In genomic region chr6:44217332-44218143, GRCh38 we compare ENCODE assay signal across 11 cellular contexts. TPM values are rescaled to one million over a fixed set of nuclear protein-coding genes. Genes with fewer than 3 reads are reported as not detected.
DNase-seq lines count a peak whose midpoint lies in the region; ATAC-seq and TF ChIP-seq lines count a peak whose summit lies in the region.
"Had no signal": no experiment of that assay in that cellular context is flagged by ENCODE, and none has a peak within 500 bp of the region (broad histone marks: within the 10 kb centered on the region; RNA-seq: fewer than 3 reads in every experiment).

No MANE protein-coding gene starts in this region.

- peaks cover 11% of the 10 kb centered on the region for H3K27me3 Mint-ChIP-seq in neural crest cell (ENCODE audit: low read depth)
- H3K27me3 Mint-ChIP-seq in natural killer cell treated with Interleukin-12 subunit alpha and Interleukin-12 subunit beta and Interleukin-15 and Interleukin-18, amount 100 ng/mL, for 72 hours, result peaks cover 0 to 7% of the 10 kb centered on the region in 2 donors

- no peak overlapping the region for H3K27ac ChIP-seq in fibroblast of lung (ENCODE audit: insufficient read depth, low read length)

- H3K4me3 Mint-ChIP-seq in neural crest cell, result peak overlapping the region; percentile 54
- no peak overlapping the region for H3K4me3 Mint-ChIP-seq in natural killer cell treated with Interleukin-12 subunit alpha and Interleukin-12 subunit beta and Interleukin-15 and Interleukin-18, amount 100 ng/mL, for 72 hours

- H3K79me2 ChIP-seq in fibroblast of lung (ENCODE audit: control insufficient read depth, insufficient read depth, low read length), result no peaks in the 10 kb centered on the region

- no peak overlapping the region for H3K4me2 ChIP-seq in fibroblast of lung (ENCODE audit: extremely low read depth, insufficient read depth, low read length)

- H3K27me3 ChIP-seq in BE2C (no peaks in the 10 kb centered on the region), fibroblast of lung (ENCODE audit: control insufficient read depth, insufficient read depth, low read length) (no peaks in the 10 kb centered on the region)

- H3K9me3 Mint-ChIP-seq in neural crest cell, result no peaks in the 10 kb centered on the region
- H3K9me3 Mint-ChIP-seq in natural killer cell treated with Interleukin-12 subunit alpha and Interleukin-12 subunit beta and Interleukin-15 and Interleukin-18, amount 100 ng/mL, for 72 hours, result no peaks in the 10 kb centered on the region
- H3K9me3 Mint-ChIP-seq: CD4-positive, alpha-beta T cell had no signal

- H3K36me3 Mint-ChIP-seq in neural crest cell (ENCODE audit: low read depth), result no peaks in the 10 kb centered on the region
- H3K36me3 Mint-ChIP-seq in natural killer cell treated with Interleukin-12 subunit alpha and Interleukin-12 subunit beta and Interleukin-15 and Interleukin-18, amount 100 ng/mL, for 72 hours, result no peaks in the 10 kb centered on the region

- H3K36me3 ChIP-seq in BE2C, result no peaks in the 10 kb centered on the region
- H3K36me3 ChIP-seq in fibroblast of lung (ENCODE audit: control insufficient read depth, insufficient read depth, low read length), result no peaks in the 10 kb centered on the region

- no peak overlapping the region for H3K9ac ChIP-seq in fibroblast of lung (ENCODE audit: insufficient read depth, low read length)

- H3K4me1 Mint-ChIP-seq in neural crest cell, result peaks cover 30% of the 10 kb centered on the region
- peaks cover 6 to 8% of the 10 kb centered on the region in 2 donors for H3K4me1 Mint-ChIP-seq in natural killer cell treated with Interleukin-12 subunit alpha and Interleukin-12 subunit beta and Interleukin-15 and Interleukin-18, amount 100 ng/mL, for 72 hours (ENCODE audit: low read depth in 2 of 2)

- H3K4me3 ChIP-seq in BE2C (ENCODE audit: low read depth, low read length) (no peak overlapping the region), fibroblast of lung (replicated peaks in 1 of 4; ENCODE audit: control extremely low read depth in 1 of 4, insufficient read depth in 1 of 4, low read depth in 3 of 4, low read length in 4 of 4) (no peak overlapping the region)

- no peak for TF ChIP-seq CTCF in BE2C (IDR thresholded peaks at IDR 0.05; ENCODE audit: low read depth, low read length)
- no peak for TF ChIP-seq CTCF in fibroblast of lung (conservative IDR thresholded peaks at IDR 0.05 in 1 of 2, IDR thresholded peaks at IDR 0.05 in 1 of 2; ENCODE audit: low read depth in 1 of 2, low read length in 2 of 2)
- no peak for TF ChIP-seq CTCF in neural crest cell (conservative IDR thresholded peaks at IDR 0.05)

- no peak overlapping the region for H2AFZ ChIP-seq in fibroblast of lung (ENCODE audit: low read length)

- H4K20me1 ChIP-seq in fibroblast of lung (ENCODE audit: control insufficient read depth, extremely low read depth, insufficient read depth, low read length), result no peaks in the 10 kb centered on the region

- DNase-seq in BE2C (peak; percentile 34), NCI-H526 (lab: John Stamatoyannopoulos, UW) (peak; percentile 31 to 65), fibroblast of lung (ENCODE audit: low read depth in 2 of 2) (peak; percentile 14 to 54), neural crest cell (ENCODE audit: low read depth, low spot score) (no peak)
- no peak for DNase-seq in natural killer cell treated with Interleukin-12 subunit alpha and Interleukin-12 subunit beta and Interleukin-15 and Interleukin-18, amount 100 ng/mL, for 72 hours (ENCODE audit: low spot score)
- no peak for DNase-seq in activated effector memory CD4-positive, alpha-beta T cell treated with Interleukin-2 at 50 U/mL for 16 hours
- DNase-seq in stimulated activated CD4-positive, alpha-beta T cell treated with anti-CD3 and anti-CD28 coated beads, Interleukin-4, amount 100 ng/mL, for 4 hours, result no peak
- DNase-seq: CD4-positive, alpha-beta T cell; Karpas-422 had no signal

- no peak for ATAC-seq in natural killer cell treated with Interleukin-12 subunit alpha and Interleukin-12 subunit beta and Interleukin-15 and Interleukin-18, amount 100 ng/mL, for 72 hours
- ATAC-seq in GM18861 (IDR thresholded peaks at IDR 0.05; ENCODE audit: unreplicated experiment), result no peak

- no peak overlapping the region for H3K27ac Mint-ChIP-seq in neural crest cell (ENCODE audit: unreplicated experiment)
- H3K27ac Mint-ChIP-seq in natural killer cell treated with Interleukin-12 subunit alpha and Interleukin-12 subunit beta and Interleukin-15 and Interleukin-18, amount 100 ng/mL, for 72 hours, result no peak overlapping the region
- H3K27ac Mint-ChIP-seq: CD4-positive, alpha-beta T cell had no signal

- peaks cover 24% of the 10 kb centered on the region for H3K4me1 ChIP-seq in BE2C
- peaks cover 16% of the 10 kb centered on the region for H3K4me1 ChIP-seq in fibroblast of lung (ENCODE audit: control insufficient read depth, extremely low read depth, insufficient read depth, low read length)

- H3K9me3 ChIP-seq in BE2C (no peaks in the 10 kb centered on the region), fibroblast of lung (ENCODE audit: control insufficient read depth, insufficient read depth, low read depth, low read length) (no peaks in the 10 kb centered on the region)

RNA-seq across cellular contexts. Expression of gene MYMX, which starts 0.8 kb away (rescaled TPM):
- polyA plus RNA-seq in BE2C (2012; ENCODE audit: insufficient read depth, insufficient read length, low read depth), result 5.1 TPM
- total RNA-seq in fibroblast of lung (not detected in 2 replicates), neural crest cell (not detected in 2 replicates)
- polyA plus RNA-seq in fibroblast of lung, result not detected in 2 replicates
- not detected in 2 replicates for polyA plus RNA-seq in fibroblast of lung (2012)
- not detected in 2 replicates for polyA minus RNA-seq in fibroblast of lung (ENCODE audit: low replicate concordance)
- total RNA-seq in natural killer cell treated with Interleukin-12 subunit alpha and Interleukin-12 subunit beta and Interleukin-15 and Interleukin-18, amount 100 ng/mL, for 72 hours, result not detected
- total RNA-seq: CD4-positive, alpha-beta T cell; T-helper 1 cell treated with Interleukin-12 subunit alpha and Interleukin-12 subunit beta and Interleukin-4 antibody, amounts not matched to agents 30 ng/mL and 1 ng/mL, for 36 hours had no signal

RNA-seq across cellular contexts. Expression of gene SLC29A1, which starts 5.9 kb away (rescaled TPM):
- polyA plus RNA-seq in BE2C (2012; ENCODE audit: insufficient read depth, insufficient read length, low read depth), result 184 TPM
- 7.7 and 13.4 TPM in 2 replicates for total RNA-seq in fibroblast of lung
- 21.9 and 43.6 TPM in 2 replicates for polyA plus RNA-seq in fibroblast of lung
- polyA plus RNA-seq in fibroblast of lung (2012), result 16.4 and 32.8 TPM in 2 replicates
- polyA minus RNA-seq in fibroblast of lung (ENCODE audit: low replicate concordance), result 48.1 and 108 TPM in 2 replicates
- 54.8 and 55.0 TPM in 2 replicates for total RNA-seq in neural crest cell
- total RNA-seq in natural killer cell treated with Interleukin-12 subunit alpha and Interleukin-12 subunit beta and Interleukin-15 and Interleukin-18, amount 100 ng/mL, for 72 hours, result 10 to 100 TPM; 25.1 to 95.6 TPM

RNA-seq across cellular contexts. Expression of gene HSP90AB1, which starts 29.4 kb away (rescaled TPM):
- polyA plus RNA-seq in BE2C (2012; ENCODE audit: insufficient read depth, insufficient read length, low read depth), result 666 TPM
- total RNA-seq in fibroblast of lung (449 and 452 TPM in 2 replicates), neural crest cell (1,508 and 1,541 TPM in 2 replicates)
- 775 and 1,146 TPM in 2 replicates for polyA plus RNA-seq in fibroblast of lung
- polyA plus RNA-seq in fibroblast of lung (2012), result 584 and 848 TPM in 2 replicates
- polyA minus RNA-seq in fibroblast of lung (ENCODE audit: low replicate concordance), result 305 and 449 TPM in 2 replicates
- total RNA-seq in natural killer cell treated with Interleukin-12 subunit alpha and Interleukin-12 subunit beta and Interleukin-15 and Interleukin-18, amount 100 ng/mL, for 72 hours, result 1,000 to 10,000 TPM; 1,035 to 1,696 TPM

RNA-seq across cellular contexts. Expression of gene SLC35B2, which starts 39.8 kb away (rescaled TPM):
- 111 TPM for polyA plus RNA-seq in BE2C (2012; ENCODE audit: insufficient read depth, insufficient read length, low read depth)
- total RNA-seq in fibroblast of lung (57.0 and 88.4 TPM in 2 replicates), neural crest cell (70.5 and 77.7 TPM in 2 replicates)
- 89.4 and 94.1 TPM in 2 replicates for polyA plus RNA-seq in fibroblast of lung
- 66.0 and 83.4 TPM in 2 replicates for polyA plus RNA-seq in fibroblast of lung (2012)
- 109 and 171 TPM in 2 replicates for polyA minus RNA-seq in fibroblast of lung (ENCODE audit: low replicate concordance)
- total RNA-seq in natural killer cell treated with Interleukin-12 subunit alpha and Interleukin-12 subunit beta and Interleukin-15 and Interleukin-18, amount 100 ng/mL, for 72 hours, result 10 to 100 TPM; 34.6 to 39.4 TPM

RNA-seq across cellular contexts. Expression of gene NFKBIE, which starts 47.8 kb away (rescaled TPM):
- polyA plus RNA-seq in BE2C (2012; ENCODE audit: insufficient read depth, insufficient read length, low read depth), result 26.2 TPM
- total RNA-seq in fibroblast of lung (5.4 and 6.4 TPM in 2 replicates), neural crest cell (16.1 and 20.2 TPM in 2 replicates)
- 1.6 and 3.7 TPM in 2 replicates for polyA plus RNA-seq in fibroblast of lung
- 3.8 and 5.9 TPM in 2 replicates for polyA plus RNA-seq in fibroblast of lung (2012)
- 0.71 and 7.1 TPM in 2 replicates for polyA minus RNA-seq in fibroblast of lung (ENCODE audit: low replicate concordance)
- total RNA-seq in natural killer cell treated with Interleukin-12 subunit alpha and Interleukin-12 subunit beta and Interleukin-15 and Interleukin-18, amount 100 ng/mL, for 72 hours, result 10 to 100 TPM; 24.1 to 26.1 TPM

Comparison
In these comparisons a context has a peak if more than half of its experiments do, and no peak if none do; other contexts are left out.
1. DNase-seq: peak in BE2C (single experiment), NCI-H526 (2 of 2) and fibroblast of lung (2 of 2); none in neural crest cell (single experiment), natural killer cell treated with Interleukin-12 subunit alpha and Interleukin-12 subunit beta and Interleukin-15 and Interleukin-18, amount 100 ng/mL, for 72 hours (single experiment), activated effector memory CD4-positive, alpha-beta T cell treated with Interleukin-2 at 50 U/mL for 16 hours (single experiment) and stimulated activated CD4-positive, alpha-beta T cell treated with anti-CD3 and anti-CD28 coated beads, Interleukin-4, amount 100 ng/mL, for 4 hours (0 of 2).